ENCODE assay signal across 12 cellular contexts in the genomic region with DNA sequence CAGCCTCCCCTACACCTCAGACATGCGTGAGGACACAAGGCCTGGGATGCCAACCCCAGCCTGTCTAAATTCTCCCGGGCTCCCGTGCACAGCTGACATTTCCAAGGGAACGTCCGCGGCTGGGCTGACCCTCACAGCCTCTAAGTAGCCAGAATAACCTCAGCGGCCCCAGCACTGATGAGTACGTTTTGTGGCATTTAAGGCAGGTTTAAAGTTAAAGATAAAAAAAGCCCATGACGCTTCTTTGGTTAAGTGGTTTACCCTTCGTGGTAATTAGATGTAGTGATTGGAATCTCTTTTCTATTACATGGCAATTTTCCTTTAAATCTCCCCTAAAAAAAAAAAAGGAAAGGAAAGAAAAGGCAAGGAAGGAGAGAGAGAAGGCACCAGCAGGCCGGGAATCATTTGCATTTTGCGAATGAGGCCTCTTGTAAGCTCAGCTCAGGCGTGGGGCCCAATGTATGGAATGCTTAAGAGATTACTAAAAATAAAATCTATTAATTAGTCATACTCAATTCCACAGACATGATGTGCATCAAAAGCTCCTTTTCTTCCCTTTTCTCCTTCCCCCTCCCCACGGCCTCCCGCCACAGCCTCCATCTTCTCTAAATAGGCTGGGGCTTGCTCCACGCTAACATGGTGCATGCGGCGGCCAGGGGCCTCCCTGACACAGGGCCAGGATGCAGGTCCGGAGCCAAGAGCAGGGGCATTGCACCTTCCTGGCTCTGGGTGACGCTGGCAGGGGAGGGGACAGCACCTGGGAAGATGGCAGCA. TPM values are rescaled to one million over a fixed set of nuclear protein-coding genes. Genes with fewer than 3 reads are reported as not detected.
DNase-seq lines count a peak whose midpoint lies in the region; ATAC-seq and TF ChIP-seq lines count a peak whose summit lies in the region.
"Had no signal": no experiment of that assay in that cellular context is flagged by ENCODE, and none has a peak within 500 bp of the region (broad histone marks: within the 10 kb centered on the region; RNA-seq: fewer than 3 reads in every experiment).

No MANE protein-coding gene starts in this region.

- H4K8ac ChIP-seq in neuronal stem cell (ENCODE audit: low read depth, low read length): no peak overlapping the region

- WGBS in neuronal stem cell (ENCODE audit: extremely low coverage in 2 of 2, insufficient read length in 2 of 2, insufficient replicate concordance in 1 of 2), 2 donors: no CpG with 5 or more reads among the region's 20 CpGs

- no peaks in the 10 kb centered on the region for H3K9me3 Mint-ChIP-seq in effector memory CD8-positive, alpha-beta T cell
- H3K9me3 Mint-ChIP-seq in CD4-positive, alpha-beta T cell: no peaks in the 10 kb centered on the region
- H3K9me3 Mint-ChIP-seq: activated CD8-positive, alpha-beta T cell treated with anti-CD3 and anti-CD28 coated beads for 36 hours; nephron progenitor cell had no signal

- no peak overlapping the region for H3K4me3 Mint-ChIP-seq in effector memory CD8-positive, alpha-beta T cell
- H3K4me3 Mint-ChIP-seq in CD4-positive, alpha-beta T cell: no peak overlapping the region
- H3K4me3 Mint-ChIP-seq: activated CD8-positive, alpha-beta T cell treated with anti-CD3 and anti-CD28 coated beads for 36 hours; nephron progenitor cell had no signal

- no peak overlapping the region for H3K4me3 ChIP-seq in BLaER1 treated with 17β-estradiol and CSF1 and Interleukin-3, amounts not matched to agents 10 nM and 100 nM
- H3K4me3 ChIP-seq in MG63 (no peak overlapping the region), neuronal stem cell (ENCODE audit: low read length in 2 of 2) (no peak overlapping the region)
- H3K4me3 ChIP-seq: cardiac muscle cell, uterus had no signal

- H2BK12ac ChIP-seq in neuronal stem cell (ENCODE audit: low read length): no peak overlapping the region

- peak overlapping the region in 3 of 11 experiments; percentile 28 to 49 (median 32); a peak in 2 of 22 replicates for H3K27ac ChIP-seq in BLaER1 treated with 17β-estradiol and CSF1 and Interleukin-3, amounts not matched to agents 10 nM and 100 nM
- peak overlapping the region; percentile 47 for H3K27ac ChIP-seq in cingulate gyrus (ENCODE audit: low read depth, low read length)
- peak overlapping the region; percentile 4 for H3K27ac ChIP-seq in neuronal stem cell (replicated peaks; ENCODE audit: low read length)
- H3K27ac ChIP-seq in CD4-positive, alpha-beta T cell (ENCODE audit: low read depth, low read length): no peak overlapping the region
- H3K27ac ChIP-seq: cardiac muscle cell, uterus had no signal

- H3K27ac Mint-ChIP-seq in effector memory CD8-positive, alpha-beta T cell: peak overlapping the region in 1 of 2 donors; percentile 20
- no peak overlapping the region for H3K27ac Mint-ChIP-seq in CD4-positive, alpha-beta T cell
- H3K27ac Mint-ChIP-seq: activated CD8-positive, alpha-beta T cell treated with anti-CD3 and anti-CD28 coated beads for 36 hours; nephron progenitor cell had no signal

- H2BK120ac ChIP-seq in neuronal stem cell (ENCODE audit: low read depth, low read length): no peak overlapping the region

- H2AK5ac ChIP-seq in neuronal stem cell (ENCODE audit: low read depth, low read length): peak overlapping the region; percentile 59

- peak; percentile 62 for DNase-seq in MG63
- DNase-seq in neuronal stem cell (ENCODE audit: low spot score): no peak
- DNase-seq in NCI-H748 (lab: John Stamatoyannopoulos, UW; ENCODE audit: unreplicated experiment): no peak
- DNase-seq in SHP77 (lab: John Stamatoyannopoulos, UW): no peak
- DNase-seq in effector memory CD8-positive, alpha-beta T cell: no peak
- no peak for DNase-seq in CD4-positive, alpha-beta T cell
- DNase-seq: activated CD8-positive, alpha-beta T cell treated with anti-CD3 and anti-CD28 coated beads for 36 hours; nephron progenitor cell; uterus had no signal

- H3K18ac ChIP-seq in neuronal stem cell (ENCODE audit: low read length): peak overlapping the region; percentile 90

- peaks cover 0 to 21% (median 13%) of the 10 kb centered on the region in 11 experiments; a peak in 13 of 22 replicates for H3K36me3 ChIP-seq in BLaER1 treated with 17β-estradiol and CSF1 and Interleukin-3, amounts not matched to agents 10 nM and 100 nM
- H3K36me3 ChIP-seq in MG63 (no peaks in the 10 kb centered on the region), neuronal stem cell (replicated peaks in 1 of 2; ENCODE audit: control insufficient read depth in 2 of 2, insufficient read depth in 2 of 2, low read length in 2 of 2) (no peaks in the 10 kb centered on the region)
- H3K36me3 ChIP-seq: cardiac muscle cell, uterus had no signal

- ATAC-seq in effector memory CD8-positive, alpha-beta T cell (replicated peaks): no peak
- no peak for ATAC-seq in CD4-positive, alpha-beta T cell (ENCODE audit: poor library complexity)
- ATAC-seq: activated CD8-positive, alpha-beta T cell treated with anti-CD3 and anti-CD28 coated beads for 36 hours had no signal

- H4K20me1 ChIP-seq in BLaER1 treated with 17β-estradiol and CSF1 and Interleukin-3, amounts not matched to agents 10 nM and 100 nM: peaks cover 6 to 98% (median 68%) of the 10 kb centered on the region in 11 experiments; a peak in 18 of 22 replicates

- peak overlapping the region; percentile 81 for H2BK15ac ChIP-seq in neuronal stem cell (ENCODE audit: low read length)

- no peaks in the 10 kb centered on the region for H3K36me3 Mint-ChIP-seq in effector memory CD8-positive, alpha-beta T cell (ENCODE audit: insufficient read depth)
- H3K36me3 Mint-ChIP-seq in CD4-positive, alpha-beta T cell (ENCODE audit: low read depth): no peaks in the 10 kb centered on the region

- POLR2A ChIA-PET in CD4-positive, alpha-beta T cell (lab: Charles Lee): no interaction called here

- no peak overlapping the region for H4K91ac ChIP-seq in neuronal stem cell (ENCODE audit: low read depth, low read length, poor library complexity)

- 0 out of 22 replicates have a peak, but pooled peaks cover 0 to 3% (median 0%) of the 10 kb centered on the region in 11 experiments for H3K27me3 ChIP-seq in BLaER1 treated with 17β-estradiol and CSF1 and Interleukin-3, amounts not matched to agents 10 nM and 100 nM
- H3K27me3 ChIP-seq in MG63 (no peaks in the 10 kb centered on the region), neuronal stem cell (ENCODE audit: control insufficient read depth in 3 of 3, insufficient read depth in 3 of 3, low read depth in 1 of 3, low read length in 3 of 3) (peaks cover 0 to 2% (median 0%) of the 10 kb centered on the region in 3 experiments)
- no peaks in the 10 kb centered on the region for H3K27me3 ChIP-seq in CD4-positive, alpha-beta T cell (ENCODE audit: control insufficient read depth, insufficient read depth, low read length)
- H3K27me3 ChIP-seq: cardiac muscle cell, uterus had no signal

- TF ChIP-seq CTCF in CD4-positive, alpha-beta T cell (IDR thresholded peaks at IDR 0.05): no peak

- H3K4ac ChIP-seq in neuronal stem cell (ENCODE audit: low read length): peak overlapping the region; percentile 89

- H3K23ac ChIP-seq in neuronal stem cell (ENCODE audit: low read depth, low read length, poor library complexity): peak overlapping the region; percentile 11

- H2BK5ac ChIP-seq in neuronal stem cell (ENCODE audit: low read length): peak overlapping the region; percentile 90

- CTCF ChIA-PET in CD4-positive, alpha-beta T cell (lab: Charles Lee): no interaction called here

- no peaks in the 10 kb centered on the region for H3K9me3 ChIP-seq in BLaER1 treated with 17β-estradiol and CSF1 and Interleukin-3, amounts not matched to agents 10 nM and 100 nM (replicated peaks in 1 of 11)
- no peaks in the 10 kb centered on the region for H3K9me3 ChIP-seq in MG63
- no peaks in the 10 kb centered on the region for H3K9me3 ChIP-seq in neuronal stem cell (replicated peaks in 1 of 2; ENCODE audit: control insufficient read depth in 2 of 2, insufficient read depth in 1 of 2, low read depth in 1 of 2, low read length in 2 of 2)
- no peaks in the 10 kb centered on the region for H3K9me3 ChIP-seq in CD4-positive, alpha-beta T cell (ENCODE audit: control insufficient read depth, low read length)
- H3K9me3 ChIP-seq: uterus had no signal

- peaks cover 25 to 84% (median 74%) of the 10 kb centered on the region in 10 experiments for H3K4me1 ChIP-seq in BLaER1 treated with 17β-estradiol and CSF1 and Interleukin-3, amounts not matched to agents 10 nM and 100 nM
- peaks cover 33 to 42% of the 10 kb centered on the region in 2 donors for H3K4me1 ChIP-seq in neuronal stem cell (ENCODE audit: control insufficient read depth in 2 of 2, insufficient read depth in 1 of 2, low read depth in 1 of 2, low read length in 2 of 2)
- H3K4me1 ChIP-seq: uterus had no signal

- peak overlapping the region; percentile 22 to 75 (median 54) for H3K4me2 ChIP-seq in BLaER1 treated with 17β-estradiol and CSF1 and Interleukin-3, amounts not matched to agents 10 nM and 100 nM
- H3K4me2 ChIP-seq in neuronal stem cell (ENCODE audit: insufficient read depth, low read length, poor library complexity, severe bottlenecking): no peak overlapping the region

- H3K14ac ChIP-seq in neuronal stem cell (ENCODE audit: low read length): no peak overlapping the region

- intact Hi-C loops in CD4-positive, alpha-beta T cell (cut with DNase I, micrococcal nuclease): no loop called here

- H2AFZ ChIP-seq in neuronal stem cell (ENCODE audit: low read length): peak overlapping the region; percentile 77

- no peaks in the 10 kb centered on the region for H3K4me1 Mint-ChIP-seq in effector memory CD8-positive, alpha-beta T cell (ENCODE audit: low read depth in 2 of 2)
- H3K4me1 Mint-ChIP-seq in CD4-positive, alpha-beta T cell (ENCODE audit: low read depth): no peaks in the 10 kb centered on the region

- H3K27me3 Mint-ChIP-seq in effector memory CD8-positive, alpha-beta T cell: no peaks in the 10 kb centered on the region
- H3K27me3 Mint-ChIP-seq in CD4-positive, alpha-beta T cell: no peaks in the 10 kb centered on the region
- H3K27me3 Mint-ChIP-seq: activated CD8-positive, alpha-beta T cell treated with anti-CD3 and anti-CD28 coated beads for 36 hours had no signal

- H3K9ac ChIP-seq in BLaER1 treated with 17β-estradiol and CSF1 and Interleukin-3, amounts not matched to agents 10 nM and 100 nM: peak overlapping the region in 5 of 11 experiments; percentile 3 to 44 (median 10); a peak in 3 of 22 replicates
- H3K9ac ChIP-seq in neuronal stem cell (ENCODE audit: low read depth, low read length, poor library complexity): peak overlapping the region; percentile 61

- H3K79me1 ChIP-seq in neuronal stem cell (ENCODE audit: low read depth, low read length): peaks cover 2% of the 10 kb centered on the region

RNA-seq across cellular contexts. Expression of a gene that starts 44.1 kb away (rescaled TPM):
- 14.1 and 44.1 TPM in 2 replicates for total RNA-seq in MG63 (2014; rRNA removed; shearing (Covaris generic); ENCODE audit: low replicate concordance)
- polyA plus RNA-seq in neuronal stem cell (2013, experiment 1 of 2): 20.5 TPM
- 20.6 TPM for polyA plus RNA-seq in neuronal stem cell (2013, experiment 2 of 2)
- 1 to 10 TPM; 6.0 to 6.3 TPM for total RNA-seq in CD4-positive, alpha-beta T cell
